ENCODE assay signal across 8 cellular contexts in the genomic region with DNA sequence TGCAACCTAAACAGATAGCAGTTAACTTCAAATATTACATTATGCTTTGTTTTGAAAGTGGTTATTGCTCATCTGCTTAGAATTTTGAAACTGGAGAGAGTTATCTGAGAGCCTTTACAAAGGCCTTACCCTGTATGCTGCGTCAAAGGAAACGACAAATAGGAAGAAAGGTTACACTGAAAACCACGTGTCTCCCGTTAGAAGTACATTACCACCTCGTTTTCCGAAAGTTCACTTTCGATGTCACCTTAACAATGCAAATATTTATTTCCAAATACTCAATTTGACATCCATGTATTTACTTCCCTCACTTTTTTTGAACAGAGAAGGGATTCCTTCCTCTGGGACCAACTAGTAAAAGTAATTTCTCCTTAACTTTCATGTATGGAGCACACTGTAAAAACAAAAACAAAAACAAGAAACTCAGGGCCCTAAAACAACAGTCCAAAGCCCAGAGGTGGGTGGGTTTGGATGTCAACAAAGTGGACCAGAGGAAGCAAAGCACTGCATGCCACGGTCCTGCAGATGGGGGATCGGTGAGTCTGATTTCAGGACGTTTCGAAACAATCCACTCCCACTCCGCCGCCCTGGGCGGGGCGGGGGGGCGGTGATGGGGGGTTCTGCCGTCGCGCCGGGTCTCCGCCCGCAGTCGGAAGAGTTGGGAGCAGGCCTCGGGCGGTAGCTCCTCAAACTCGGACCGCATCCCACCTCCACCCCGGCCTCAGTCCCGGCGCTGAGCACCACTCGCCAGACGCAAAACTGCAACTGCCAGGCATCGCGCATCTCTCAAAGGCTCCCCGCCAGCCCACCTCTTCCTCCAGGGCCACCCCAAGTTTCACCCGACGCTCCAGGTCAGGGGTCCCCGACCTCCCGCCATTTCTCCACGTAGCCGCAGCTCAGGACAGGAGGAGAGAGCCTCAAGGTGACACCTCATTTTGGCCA. TPM values are rescaled to one million over a fixed set of nuclear protein-coding genes. Genes with fewer than 3 reads are reported as not detected.
A peak's percentile ranks its signal among the peaks of the same experiment; 100 is the strongest.
DNase-seq lines count a peak whose midpoint lies in the region; ATAC-seq, FAIRE-seq and TF ChIP-seq lines count a peak whose summit lies in the region.

No MANE protein-coding gene starts in this region.

- no peaks in the 10 kb centered on the region for H3K27me3 Mint-ChIP-seq in natural killer cell (ENCODE audit: low read depth in 2 of 2)

- H3K27me3 ChIP-seq in A673 (replicated peaks; ENCODE audit: insufficient read depth, low read depth, low read length, poor library complexity): no peaks in the 10 kb centered on the region

- peak overlapping the region; percentile 85 to 88 for H3K27ac Mint-ChIP-seq in natural killer cell

- peaks cover 55% of the 10 kb centered on the region for H3K79me2 ChIP-seq in OCI-LY7 (ENCODE audit: insufficient read depth, low read depth, low read length)

- no peaks in the 10 kb centered on the region for H3K9me3 ChIP-seq in A673 (ENCODE audit: low read depth, low read length, poor library complexity, severe bottlenecking)
- H3K9me3 ChIP-seq in OCI-LY7 (ENCODE audit: low read length): peaks cover 14% of the 10 kb centered on the region; the same call in 1 of the 2 replicates

- peak; percentile 77 for FAIRE-seq in GM18507 (lab: Jason Lieb, UNC)

- H3K9me2 ChIP-seq in OCI-LY7 (ENCODE audit: insufficient read depth, low read length): no peaks in the 10 kb centered on the region

- H3K27ac ChIP-seq in A673 (ENCODE audit: low read depth, low read length, poor library complexity, severe bottlenecking): peak overlapping the region; percentile 91
- H3K27ac ChIP-seq in OCI-LY7 (ENCODE audit: low read depth, low read length, poor library complexity, severe bottlenecking): peak overlapping the region; percentile 85

- peak overlapping the region; percentile 80 for H3K4me3 Mint-ChIP-seq in natural killer cell

- intact Hi-C loops in A673 (cut with micrococcal nuclease; ENCODE audit: unreplicated experiment): no loop called here
- intact Hi-C loops in OCI-LY7 (cut with micrococcal nuclease; ENCODE audit: unreplicated experiment): loop anchor here (5.0 to 10.0 kb wide), 3 partner anchors 156 to 521 kb away; no protein-coding TSS in a partner anchor
- intact Hi-C loops in natural killer cell (cut with micrococcal nuclease): loop anchor here (1.0 to 10.0 kb wide), 3 partner anchors 126 to 521 kb away; partner anchors contain the start of gene HNRNPU

- no peaks in the 10 kb centered on the region for H3K9me3 Mint-ChIP-seq in natural killer cell

- H4K20me1 ChIP-seq in OCI-LY7 (ENCODE audit: insufficient read depth, low read length): peaks cover 27% of the 10 kb centered on the region

- CTCF ChIA-PET in A673 (lab: Charles Lee): no interaction called here
- CTCF ChIA-PET in OCI-LY7 (lab: Charles Lee; ENCODE audit: unreplicated experiment): interaction anchor here (0.9 kb wide), 1 partner anchor 9 kb away, joined by 3 read pairs; no protein-coding TSS in a partner anchor

- H3K36me3 ChIP-seq in A673 (ENCODE audit: insufficient read depth, low read length, poor library complexity, severe bottlenecking): peaks cover 12% of the 10 kb centered on the region
- H3K36me3 ChIP-seq in OCI-LY7 (ENCODE audit: insufficient read depth, low read length): peaks cover 43% of the 10 kb centered on the region

- ATAC-seq in HG03108 (IDR thresholded peaks at IDR 0.05; ENCODE audit: unreplicated experiment) (peak; percentile 17), natural killer cell (peak in 1 of 3 donors; percentile 9)

- H2AFZ ChIP-seq in OCI-LY7 (ENCODE audit: low read length): peak overlapping the region; percentile 52; the same call in 1 of the 2 replicates

- H3K36me3 Mint-ChIP-seq in natural killer cell: no peaks in the 10 kb centered on the region

- peaks cover 39% of the 10 kb centered on the region for H3K4me1 ChIP-seq in A673 (ENCODE audit: insufficient read depth, low read length, poor library complexity, severe bottlenecking)
- H3K4me1 ChIP-seq in OCI-LY7 (ENCODE audit: insufficient read depth, low read length, poor library complexity, severe bottlenecking): peaks cover 41% of the 10 kb centered on the region

- TF ChIP-seq CTCF in A673 (conservative IDR thresholded peaks at IDR 0.05; ENCODE audit: low read depth, low read length): no peak
- TF ChIP-seq CTCF in OCI-LY7 (conservative IDR thresholded peaks at IDR 0.05; ENCODE audit: low read length): no peak
- no peak for TF ChIP-seq CTCF in fibroblast of mammary gland (conservative IDR thresholded peaks at IDR 0.05; ENCODE audit: control insufficient read depth, insufficient read depth, low read depth, low read length)
- no peak for TF ChIP-seq CTCF in natural killer cell (IDR thresholded peaks at IDR 0.05)

- H3K4me3 ChIP-seq in A673 (ENCODE audit: low read depth, low read length, poor library complexity, severe bottlenecking) (peak overlapping the region; percentile 98), OCI-LY7 (ENCODE audit: low read depth, low read length, poor library complexity, severe bottlenecking) (peak overlapping the region; percentile 98), fibroblast of mammary gland (ENCODE audit: control insufficient read depth, low read depth, low read length) (peak overlapping the region; percentile 93)

- H3K4me1 Mint-ChIP-seq in natural killer cell: peaks cover 42 to 49% of the 10 kb centered on the region in 2 donors

- POLR2A ChIA-PET in A673 (lab: Charles Lee; ENCODE audit: low non-redundant PET) (no interaction called here), OCI-LY7 (lab: Charles Lee) (interaction anchor here (0.7 to 2.8 kb wide), 5 partner anchors 9 to 201 kb away, joined by 3 to 11 read pairs (median 4); no protein-coding TSS in a partner anchor)

- DNase-seq in A673 (ENCODE audit: low spot score) (peak; percentile 54), GM18507 (ENCODE audit: extremely low spot score, insufficient read length, low read depth) (no peak), OCI-LY7 (ENCODE audit: low spot score) (peak; percentile 63), fibroblast of mammary gland (ENCODE audit: low read depth) (peak; percentile 81), natural killer cell (peak; percentile 49), superior temporal gyrus (ENCODE audit: extremely low spot score) (peak; percentile 76)
- DNase-seq in activated T-helper 1 cell treated with anti-CD3 and anti-CD28 coated beads, Interleukin-2, amount 50 U/mL, for 16 hours (ENCODE audit: low read depth in 1 of 2, low spot score in 1 of 2): peak; percentile 40 to 46

- peak overlapping the region; percentile 92 for H3K4me2 ChIP-seq in OCI-LY7 (ENCODE audit: low read length)

- no TSS peak for BruUV-seq in A673 (replicated peaks; lab: Mats Ljungman, UMichigan)
- BruUV-seq in OCI-LY7 (replicated peaks; lab: Mats Ljungman, UMichigan): no TSS peak

RNA-seq across cellular contexts. Expression of gene ADSS2, which starts 0.8 kb away (rescaled TPM):
- 44.2 and 46.7 TPM in 2 replicates for total RNA-seq in A673 (2021)
- total RNA-seq in OCI-LY7 (2014; rRNA removed; shearing (Covaris generic)): 35.2 and 36.5 TPM in 2 replicates
- 49.0 and 54.6 TPM in 2 replicates for total RNA-seq in OCI-LY7 (2022)
- total RNA-seq in natural killer cell: 10 to 100 TPM; 49.2 to 67.9 (median 54.8) TPM

RNA-seq across cellular contexts. Expression of gene CATSPERE, which starts 10.2 kb away (rescaled TPM):
- total RNA-seq in A673 (2021): 0.45 and 0.83 TPM in 2 replicates
- 0.41 TPM in 1 of 2 replicates, not detected in the other for total RNA-seq in OCI-LY7 (2014; rRNA removed; shearing (Covaris generic))
- 0.79 and 1.1 TPM in 2 replicates for total RNA-seq in OCI-LY7 (2022)
- 1 to 10 TPM in 1 of 3 donors, under 1 TPM in 2; 0.79 to 1.4 (median 0.80) TPM for total RNA-seq in natural killer cell
